In the genomic region with DNA sequence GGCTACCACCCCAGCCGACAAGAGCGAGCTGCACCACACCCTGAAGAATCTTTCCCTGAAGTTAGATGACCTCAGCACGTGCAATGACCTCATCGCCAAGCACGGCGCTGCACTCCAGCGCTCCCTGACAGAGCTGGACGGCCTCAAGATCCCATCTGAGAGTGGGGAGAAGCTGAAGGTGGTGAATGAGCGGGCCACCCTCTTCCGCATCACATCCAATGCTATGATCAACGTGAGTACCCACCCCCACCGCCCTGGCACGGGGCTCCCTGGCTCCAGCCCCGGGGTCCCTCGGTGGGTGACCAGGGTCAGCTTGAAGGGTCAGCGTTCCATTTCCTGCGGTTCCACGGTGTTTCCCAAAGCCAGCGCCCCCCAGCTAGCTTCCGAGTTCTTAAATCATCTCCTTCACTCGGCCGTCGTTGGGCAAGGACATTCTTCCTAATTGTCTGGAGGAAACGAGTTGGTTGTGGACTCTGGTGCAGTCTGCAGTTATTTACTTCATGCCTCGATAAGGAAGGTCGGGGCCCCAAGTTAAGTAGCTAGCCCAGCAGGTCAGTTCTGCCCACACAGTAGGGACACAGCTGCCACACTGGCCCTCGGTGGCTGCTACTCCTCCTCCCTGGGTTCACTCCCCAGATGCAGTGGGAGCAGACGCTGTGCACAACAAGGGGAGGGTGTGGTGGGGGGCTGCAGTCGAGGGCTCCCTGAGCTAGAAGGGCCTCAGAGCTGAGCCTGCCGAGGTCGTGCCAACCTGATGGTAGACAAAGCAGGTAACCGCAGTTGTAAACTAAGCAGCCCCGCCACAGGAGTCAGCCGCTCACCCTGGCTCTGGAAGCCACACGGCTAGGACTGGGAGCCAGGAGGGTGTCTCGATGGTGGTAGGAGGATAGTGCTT, we compare ENCODE assay signal across 21 cellular contexts.
A peak's percentile ranks its signal among the peaks of the same experiment; 100 is the strongest.
DNase-seq lines count a peak whose midpoint lies in the region; ATAC-seq and TF ChIP-seq lines count a peak whose summit lies in the region.
"Had no signal": no experiment of that assay in that cellular context is flagged by ENCODE, and none has a peak within 500 bp of the region (broad histone marks: within the 10 kb centered on the region; RNA-seq: fewer than 3 reads in every experiment).

No MANE protein-coding gene starts in this region.

- H3K4me3 Mint-ChIP-seq in natural killer cell treated with Interleukin-12 subunit alpha and Interleukin-12 subunit beta and Interleukin-15 and Interleukin-18, amount 100 ng/mL, for 72 hours: no peak overlapping the region
- H3K4me3 Mint-ChIP-seq in natural killer cell: no peak overlapping the region
- H3K4me3 Mint-ChIP-seq: activated CD4-positive, alpha-beta T cell treated with anti-CD3 and anti-CD28 coated beads, Interleukin-2, amount 10 ng/mL, durations not matched to agents 7 days and 5 days; activated CD8-positive, alpha-beta memory T cell treated with anti-CD3 and anti-CD28 coated beads, Interleukin-2, amount 10 ng/mL, durations not matched to agents 7 days and 5 days; activated naive CD8-positive, alpha-beta T cell treated with anti-CD3 and anti-CD28 coated beads for 36 hours; activated T-helper 17 cell treated with anti-CD3 and anti-CD28 coated beads, Interleukin-2, amount 50 U/mL, for 72 hours; neural progenitor cell; T-helper 2 cell treated with Interferon-gamma antibody and Interleukin-4, amounts not matched to agents 5 μg/mL and 100 μg/mL, for 36 hours had no signal

- H3K27ac Mint-ChIP-seq in natural killer cell treated with Interleukin-12 subunit alpha and Interleukin-12 subunit beta and Interleukin-15 and Interleukin-18, amount 100 ng/mL, for 72 hours: no peak overlapping the region
- no peak overlapping the region for H3K27ac Mint-ChIP-seq in natural killer cell
- H3K27ac Mint-ChIP-seq: activated CD4-positive, alpha-beta T cell treated with anti-CD3 and anti-CD28 coated beads, Interleukin-2, amount 10 ng/mL, durations not matched to agents 7 days and 5 days; activated CD8-positive, alpha-beta memory T cell treated with anti-CD3 and anti-CD28 coated beads, Interleukin-2, amount 10 ng/mL, durations not matched to agents 7 days and 5 days; activated naive CD8-positive, alpha-beta T cell treated with anti-CD3 and anti-CD28 coated beads for 36 hours; activated T-helper 17 cell treated with anti-CD3 and anti-CD28 coated beads, Interleukin-2, amount 50 U/mL, for 72 hours; neural progenitor cell; T-helper 2 cell treated with Interferon-gamma antibody and Interleukin-4, amounts not matched to agents 5 μg/mL and 100 μg/mL, for 36 hours had no signal

- no peaks in the 10 kb centered on the region for H3K27me3 Mint-ChIP-seq in natural killer cell treated with Interleukin-12 subunit alpha and Interleukin-12 subunit beta and Interleukin-15 and Interleukin-18, amount 100 ng/mL, for 72 hours
- no peaks in the 10 kb centered on the region for H3K27me3 Mint-ChIP-seq in natural killer cell (ENCODE audit: low read depth in 2 of 2)
- H3K27me3 Mint-ChIP-seq: activated CD4-positive, alpha-beta T cell treated with anti-CD3 and anti-CD28 coated beads, Interleukin-2, amount 10 ng/mL, durations not matched to agents 7 days and 5 days; activated CD8-positive, alpha-beta memory T cell treated with anti-CD3 and anti-CD28 coated beads, Interleukin-2, amount 10 ng/mL, durations not matched to agents 7 days and 5 days; activated naive CD8-positive, alpha-beta T cell treated with anti-CD3 and anti-CD28 coated beads for 36 hours; activated T-helper 17 cell treated with anti-CD3 and anti-CD28 coated beads, Interleukin-2, amount 50 U/mL, for 72 hours had no signal

- H3K4me1 Mint-ChIP-seq in natural killer cell treated with Interleukin-12 subunit alpha and Interleukin-12 subunit beta and Interleukin-15 and Interleukin-18, amount 100 ng/mL, for 72 hours (ENCODE audit: low read depth in 2 of 2): peaks cover 0 to 2% of the 10 kb centered on the region in 2 donors
- peaks cover 0 to 8% of the 10 kb centered on the region in 2 donors for H3K4me1 Mint-ChIP-seq in natural killer cell
- H3K4me1 Mint-ChIP-seq: activated naive CD8-positive, alpha-beta T cell treated with anti-CD3 and anti-CD28 coated beads for 36 hours; activated T-helper 17 cell treated with anti-CD3 and anti-CD28 coated beads, Interleukin-2, amount 50 U/mL, for 72 hours had no signal

- intact Hi-C loops in natural killer cell (cut with micrococcal nuclease): no loop called here
- intact Hi-C loops in posterior cingulate gyrus (cut with DNase I): no loop called here

- peak; percentile 50 for DNase-seq in natural killer cell treated with Interleukin-12 subunit alpha and Interleukin-12 subunit beta and Interleukin-15 and Interleukin-18, amount 100 ng/mL, for 72 hours (ENCODE audit: low spot score)
- DNase-seq in natural killer cell: no peak
- DNase-seq in iPS-NIHi11 (ENCODE audit: low spot score): peak; percentile 9
- DNase-seq in posterior cingulate gyrus: peak in 6 of 10 donors; percentile 3 to 82 (median 29)
- no peak for DNase-seq in stimulated activated CD4-positive, alpha-beta T cell treated with anti-CD3 and anti-CD28 coated beads, Interleukin-4, amount 100 ng/mL, for 24 hours
- no peak for DNase-seq in inferior parietal cortex (ENCODE audit: extremely low spot score)
- DNase-seq: activated CD4-positive, alpha-beta T cell treated with anti-CD3 and anti-CD28 coated beads, Interleukin-2, amount 10 ng/mL, durations not matched to agents 7 days and 5 days; activated CD8-positive, alpha-beta memory T cell treated with anti-CD3 and anti-CD28 coated beads, Interleukin-2, amount 10 ng/mL, durations not matched to agents 7 days and 5 days; activated naive CD8-positive, alpha-beta T cell treated with anti-CD3 and anti-CD28 coated beads for 36 hours; KBM-7; NCI-H1436 treated with DMSO at 0.1 percent for 48 hours; NCI-H526; stimulated activated CD4-positive, alpha-beta T cell treated with anti-CD3 and anti-CD28 coated beads, Interleukin-2, amount 100 ng/mL, for 48 hours; stimulated activated naive CD8-positive, alpha-beta T cell treated with anti-CD3 and anti-CD28 coated beads, Interleukin-15, Interleukin-2, amounts not matched to agents 100 U/mL and 50 U/mL, for 24 hours; upper lobe of left lung had no signal

- H3K36me3 Mint-ChIP-seq in natural killer cell treated with Interleukin-12 subunit alpha and Interleukin-12 subunit beta and Interleukin-15 and Interleukin-18, amount 100 ng/mL, for 72 hours: no peaks in the 10 kb centered on the region
- H3K36me3 Mint-ChIP-seq in natural killer cell: no peaks in the 10 kb centered on the region
- H3K36me3 Mint-ChIP-seq: activated CD8-positive, alpha-beta memory T cell treated with anti-CD3 and anti-CD28 coated beads, Interleukin-2, amount 10 ng/mL, durations not matched to agents 7 days and 5 days; activated naive CD8-positive, alpha-beta T cell treated with anti-CD3 and anti-CD28 coated beads for 36 hours; neural progenitor cell had no signal

- H3K9me3 Mint-ChIP-seq in natural killer cell treated with Interleukin-12 subunit alpha and Interleukin-12 subunit beta and Interleukin-15 and Interleukin-18, amount 100 ng/mL, for 72 hours: no peaks in the 10 kb centered on the region
- H3K9me3 Mint-ChIP-seq in natural killer cell: no peaks in the 10 kb centered on the region
- H3K9me3 Mint-ChIP-seq: activated CD4-positive, alpha-beta T cell treated with anti-CD3 and anti-CD28 coated beads, Interleukin-2, amount 10 ng/mL, durations not matched to agents 7 days and 5 days; activated naive CD8-positive, alpha-beta T cell treated with anti-CD3 and anti-CD28 coated beads for 36 hours; activated T-helper 17 cell treated with anti-CD3 and anti-CD28 coated beads, Interleukin-2, amount 50 U/mL, for 72 hours; neural progenitor cell; T-helper 2 cell treated with Interferon-gamma antibody and Interleukin-4, amounts not matched to agents 5 μg/mL and 100 μg/mL, for 36 hours had no signal

- no peak for ATAC-seq in natural killer cell treated with Interleukin-12 subunit alpha and Interleukin-12 subunit beta and Interleukin-15 and Interleukin-18, amount 100 ng/mL, for 72 hours
- no peak for ATAC-seq in natural killer cell
- no peak for ATAC-seq in GM19397 (IDR thresholded peaks at IDR 0.05; ENCODE audit: unreplicated experiment)
- ATAC-seq in HG02981 (IDR thresholded peaks at IDR 0.05; ENCODE audit: unreplicated experiment): no peak
- ATAC-seq: activated CD8-positive, alpha-beta memory T cell treated with anti-CD3 and anti-CD28 coated beads, Interleukin-2, amount 10 ng/mL, durations not matched to agents 7 days and 5 days; activated T-helper 17 cell treated with anti-CD3 and anti-CD28 coated beads, Interleukin-2, amount 50 U/mL, for 72 hours; body of pancreas; stimulated activated naive CD8-positive, alpha-beta T cell treated with anti-CD3 and anti-CD28 coated beads, Interleukin-15, Interleukin-2, amounts not matched to agents 100 U/mL and 50 U/mL, for 24 hours had no signal

- TF ChIP-seq CTCF in natural killer cell (IDR thresholded peaks at IDR 0.05): no peak

Comparison
In these comparisons a context has a peak if more than half of its experiments do, and no peak if none do; other contexts are left out.
1. DNase-seq: peak in natural killer cell treated with Interleukin-12 subunit alpha and Interleukin-12 subunit beta and Interleukin-15 and Interleukin-18, amount 100 ng/mL, for 72 hours (single experiment), iPS-NIHi11 (single experiment) and posterior cingulate gyrus (6 of 10); none in natural killer cell (single experiment), stimulated activated CD4-positive, alpha-beta T cell treated with anti-CD3 and anti-CD28 coated beads, Interleukin-4, amount 100 ng/mL, for 24 hours (single experiment) and inferior parietal cortex (single experiment).